1 cellular context compared by ENCODE assay signal in genomic region chr16:1380195-1380594, GRCh38.
TF ChIP-seq lines count a peak whose summit lies in the region.

No MANE protein-coding gene starts in this region.

TF ChIP-seq in IMR-90, 13 proteins besides CTCF, POLR2A, EP300 and RAD21:
- TF ChIP-seq CHD1 (IDR thresholded peaks at IDR 0.05; ENCODE audit: low read depth, low read length) (no peak), ELK1 (IDR thresholded peaks at IDR 0.05; ENCODE audit: borderline replicate concordance, low read depth, low read length) (no peak), RCOR1 (IDR thresholded peaks at IDR 0.05; ENCODE audit: insufficient replicate concordance, low read length) (no peak), CEBPB (IDR thresholded peaks at IDR 0.05; ENCODE audit: low read depth, low read length) (no peak), BHLHE40 (IDR thresholded peaks at IDR 0.05; ENCODE audit: low read depth, low read length) (no peak), USF2 (IDR thresholded peaks at IDR 0.05; ENCODE audit: low read depth, low read length) (no peak), FOS (IDR thresholded peaks at IDR 0.05; ENCODE audit: low read depth, low read length) (no peak), SMC3 (IDR thresholded peaks at IDR 0.05; ENCODE audit: low read depth, low read length) (no peak), NFE2L2 (IDR thresholded peaks at IDR 0.05; ENCODE audit: low read depth, low read length) (no peak), MXI1 (IDR thresholded peaks at IDR 0.05; ENCODE audit: borderline replicate concordance, low read depth, low read length) (no peak), MAZ (IDR thresholded peaks at IDR 0.05; ENCODE audit: borderline replicate concordance, low read depth, low read length) (no peak), RFX5 (IDR thresholded peaks at IDR 0.05; ENCODE audit: low read depth, low read length) (no peak), MAFK (IDR thresholded peaks at IDR 0.05; ENCODE audit: low read depth, low read length) (no peak)
TF ChIP-seq in IMR-90: peak in this region for 0.
